Comparison of ENCODE assay signal across 17 cellular contexts in genomic region chr2:9136997-9137819, GRCh38.
DNase-seq lines count a peak whose midpoint lies in the region; ATAC-seq and TF ChIP-seq lines count a peak whose summit lies in the region.
"Had no signal": no experiment of that assay in that cellular context is flagged by ENCODE, and none has a peak within 500 bp of the region (broad histone marks: within the 10 kb centered on the region; RNA-seq: fewer than 3 reads in every experiment).

No MANE protein-coding gene starts in this region.

- WGBS in IMR-90 (ENCODE audit: extremely low coverage in 2 of 2, insufficient read length in 1 of 2), 2 experiments, result 87% methylated on average over 10 of the region's 18 CpGs; no CpG with 5 or more reads in 1 of the 2 experiments
- WGBS in esophagus squamous epithelium, 2 donors, result 57 to 68% methylated on average over 10 to 11 of the region's 18 CpGs

- no peak overlapping the region for H3K4ac ChIP-seq in IMR-90 (ENCODE audit: low read depth, low read length)

- dilution Hi-C loops in IMR-90 (cut with HindIII; ENCODE audit: low sequenced_read_pairs, unreplicated experiment), result no loop called here

- no peaks in the 10 kb centered on the region for H3K79me1 ChIP-seq in IMR-90 (ENCODE audit: low read depth in 1 of 2, low read length in 2 of 2)

- intact Hi-C loops in IMR-90 (cut with micrococcal nuclease), result no loop called here
- intact Hi-C loops in esophagus squamous epithelium (cut with DNase I), result loop anchor here (5.0 kb wide), 1 partner anchor 260 kb away; no protein-coding TSS in a partner anchor

- H3K27me3 Mint-ChIP-seq in mesothelial cell of epicardium (ENCODE audit: low read depth), result peaks cover 3% of the 10 kb centered on the region

- TF ChIP-seq POLR2A in IMR-90 (IDR thresholded peaks at IDR 0.05; ENCODE audit: low read depth, low read length) (no peak), esophagus squamous epithelium (IDR thresholded peaks at IDR 0.05) (no peak)

- no peak overlapping the region for H3K4me2 ChIP-seq in IMR-90 (ENCODE audit: low read depth, low read length)

- H2BK120ac ChIP-seq in IMR-90 (ENCODE audit: low read depth, low read length), result peak overlapping the region; percentile 23; the same call in 1 of the 2 replicates

- TF ChIP-seq CTCF in IMR-90 (conservative IDR thresholded peaks at IDR 0.05; ENCODE audit: low read depth, low read length), result no peak
- TF ChIP-seq CTCF in esophagus squamous epithelium (IDR thresholded peaks at IDR 0.05), result no peak
- TF ChIP-seq CTCF in mesothelial cell of epicardium (IDR thresholded peaks at IDR 0.05; ENCODE audit: unreplicated experiment), result no peak

- H3K9me1 ChIP-seq in IMR-90 (ENCODE audit: insufficient read depth, low read length), result no peaks in the 10 kb centered on the region

- POLR2A ChIA-PET in IMR-90 (lab: Charles Lee; ENCODE audit: unreplicated experiment), result no interaction called here

- no peak overlapping the region for H3K56ac ChIP-seq in IMR-90 (ENCODE audit: extremely low read depth, insufficient read depth, low read length)

- H3K4me3 ChIP-seq in IMR-90 (ENCODE audit: insufficient read depth, low read depth, low read length) (no peak overlapping the region), esophagus squamous epithelium (no peak overlapping the region), rectal smooth muscle tissue (ENCODE audit: low read length) (peak overlapping the region; percentile 37)

- H2AK5ac ChIP-seq in IMR-90 (ENCODE audit: low read depth, low read length), result peak overlapping the region; percentile 33; the same call in 1 of the 2 replicates

- no peak overlapping the region for H3K14ac ChIP-seq in IMR-90 (replicated peaks; ENCODE audit: low read depth, low read length)

- peaks cover 5% of the 10 kb centered on the region for H3K4me1 ChIP-seq in IMR-90 (ENCODE audit: control insufficient read depth, insufficient read depth, low read length)
- peaks cover 0 to 26% (median 0%) of the 10 kb centered on the region in 3 donors for H3K4me1 ChIP-seq in esophagus squamous epithelium
- no peaks in the 10 kb centered on the region for H3K4me1 ChIP-seq in rectal smooth muscle tissue (ENCODE audit: control insufficient read depth, insufficient read depth, low read length)

- TF ChIP-seq RAD21 in IMR-90 (IDR thresholded peaks at IDR 0.05; ENCODE audit: low read length), result no peak

- H4K8ac ChIP-seq in IMR-90 (ENCODE audit: low read depth in 2 of 2, low read length in 2 of 2), result no peak overlapping the region

- no peak overlapping the region for H4K91ac ChIP-seq in IMR-90 (ENCODE audit: insufficient read depth, low read depth, low read length)

- no peak overlapping the region for H3K23ac ChIP-seq in IMR-90 (ENCODE audit: low read depth, low read length)

- no TSS peak for BruUV-seq in IMR-90 (replicated peaks; lab: Mats Ljungman, UMichigan)

- no peaks in the 10 kb centered on the region for H3K36me3 ChIP-seq in IMR-90 (ENCODE audit: control insufficient read depth, insufficient read depth, low read length)
- H3K36me3 ChIP-seq in esophagus squamous epithelium, result no peaks in the 10 kb centered on the region
- no peaks in the 10 kb centered on the region for H3K36me3 ChIP-seq in rectal smooth muscle tissue (ENCODE audit: control insufficient read depth, insufficient read depth, low read length)
- H3K36me3 ChIP-seq: heart left ventricle had no signal

- no peak overlapping the region for H2BK5ac ChIP-seq in IMR-90 (ENCODE audit: low read depth, low read length, poor library complexity, severe bottlenecking)

- no peaks in the 10 kb centered on the region for H3K27me3 ChIP-seq in IMR-90 (ENCODE audit: control insufficient read depth, insufficient read depth, low read length)
- peaks cover 0 to 5% (median 0%) of the 10 kb centered on the region in 4 donors for H3K27me3 ChIP-seq in esophagus squamous epithelium
- H3K27me3 ChIP-seq in rectal smooth muscle tissue (ENCODE audit: control insufficient read depth, insufficient read depth, low read length), result no peaks in the 10 kb centered on the region
- H3K27me3 ChIP-seq: heart left ventricle had no signal

- ATAC-seq in IMR-90 (ENCODE audit: low read depth), result no peak
- no peak for ATAC-seq in GM21717 (IDR thresholded peaks at IDR 0.05; ENCODE audit: unreplicated experiment)
- ATAC-seq: natural killer cell, Panc1 had no signal

- 0 out of 2 replicates have a peak overlapping the region, but pooled peaks have one; percentile 16 for H2BK20ac ChIP-seq in IMR-90 (ENCODE audit: low read depth, low read length)

- H4K20me1 ChIP-seq in IMR-90 (ENCODE audit: insufficient read depth, low read length), result no peaks in the 10 kb centered on the region

- peaks cover 6% of the 10 kb centered on the region for H3K4me1 Mint-ChIP-seq in mesothelial cell of epicardium
- H3K4me1 Mint-ChIP-seq: B cell, natural killer cell had no signal

- H3K27ac Mint-ChIP-seq in mesothelial cell of epicardium, result no peak overlapping the region
- H3K27ac Mint-ChIP-seq: B cell, natural killer cell had no signal

- H3K27ac ChIP-seq in IMR-90 (ENCODE audit: insufficient read depth, low read length) (no peak overlapping the region), esophagus squamous epithelium (peak overlapping the region in 3 of 4 donors; percentile 33 to 64 (median 40)), rectal smooth muscle tissue (ENCODE audit: low read depth, low read length) (no peak overlapping the region)
- H3K27ac ChIP-seq: heart left ventricle had no signal

- H3K9ac ChIP-seq in IMR-90 (ENCODE audit: low read depth, low read length), result no peak overlapping the region
- H3K9ac ChIP-seq in rectal smooth muscle tissue (ENCODE audit: low read length), result no peak overlapping the region

- H2AK9ac ChIP-seq in IMR-90 (replicated peaks; ENCODE audit: low read depth, low read length, poor library complexity), result peak overlapping the region; percentile 81

- H4K5ac ChIP-seq in IMR-90 (ENCODE audit: low read depth, low read length), result no peak overlapping the region

- no peak overlapping the region for H3K18ac ChIP-seq in IMR-90 (ENCODE audit: low read depth, low read length)

- DNase-seq in IMR-90, result no peak
- peak; percentile 39 for DNase-seq in NOMO-1 treated with dmso at 0.1 percent for 144 hours (lab: John Stamatoyannopoulos, UW; ENCODE audit: unreplicated experiment)
- no peak for DNase-seq in esophagus squamous epithelium (lab: John Stamatoyannopoulos, UW)
- DNase-seq in RKO (ENCODE audit: low spot score), result no peak
- DNase-seq in mesothelial cell of epicardium (ENCODE audit: low spot score in 2 of 2, unreplicated experiment in 2 of 2), result no peak
- DNase-seq: activated CD4-positive, CD25-positive, alpha-beta regulatory T cell; activated naive CD4-positive, alpha-beta T cell; DMS 273 treated with DMSO at 0.1 percent for 48 hours; HCEC 1CT; heart left ventricle; natural killer cell; NCI-H446; T-helper 1 cell had no signal

- H2BK15ac ChIP-seq in IMR-90 (ENCODE audit: low read depth, low read length), result no peak overlapping the region

- H3K9me3 Mint-ChIP-seq in mesothelial cell of epicardium, result peaks cover 22% of the 10 kb centered on the region

- peak overlapping the region; percentile 32 for H2AFZ ChIP-seq in IMR-90 (replicated peaks; ENCODE audit: low read length, poor library complexity)

- in situ Hi-C loops in IMR-90 (cut with MboI; ENCODE audit: low sequenced_read_pairs), result loop anchor here (5.0 kb wide), 1 partner anchor 265 kb away; no protein-coding TSS in a partner anchor

- peaks cover 5% of the 10 kb centered on the region for H3K36me3 Mint-ChIP-seq in mesothelial cell of epicardium
- H3K36me3 Mint-ChIP-seq: natural killer cell had no signal

- H3K9me3 ChIP-seq in IMR-90 (ENCODE audit: control insufficient read depth, insufficient read depth, low read length) (peaks cover 5% of the 10 kb centered on the region; the same call in 1 of the 2 replicates), esophagus squamous epithelium (no peaks in the 10 kb centered on the region)

- CTCF ChIA-PET in IMR-90 (lab: Yijun Ruan, JAX), result interaction anchor here (0.6 to 1.0 kb wide), 2 partner anchors 261 to 739 kb away, joined by 3 read pairs; no protein-coding TSS in a partner anchor

- H3K4me3 Mint-ChIP-seq in mesothelial cell of epicardium, result no peak overlapping the region
- H3K4me3 Mint-ChIP-seq: B cell, natural killer cell had no signal

TF ChIP-seq in IMR-90, 13 proteins besides CTCF, POLR2A, EP300 and RAD21:
- no peak for TF ChIP-seq MAZ (IDR thresholded peaks at IDR 0.05; ENCODE audit: borderline replicate concordance, low read depth, low read length)
- no peak for TF ChIP-seq RCOR1 (IDR thresholded peaks at IDR 0.05; ENCODE audit: insufficient replicate concordance, low read length)
- no peak for TF ChIP-seq MXI1 (IDR thresholded peaks at IDR 0.05; ENCODE audit: borderline replicate concordance, low read depth, low read length)
- TF ChIP-seq SMC3 (IDR thresholded peaks at IDR 0.05; ENCODE audit: low read depth, low read length), result no peak
- TF ChIP-seq ELK1 (IDR thresholded peaks at IDR 0.05; ENCODE audit: borderline replicate concordance, low read depth, low read length), result no peak
- no peak for TF ChIP-seq USF2 (IDR thresholded peaks at IDR 0.05; ENCODE audit: low read depth, low read length)
- no peak for TF ChIP-seq NFE2L2 (IDR thresholded peaks at IDR 0.05; ENCODE audit: low read depth, low read length)
- no peak for TF ChIP-seq FOS (IDR thresholded peaks at IDR 0.05; ENCODE audit: low read depth, low read length)
- TF ChIP-seq RFX5 (IDR thresholded peaks at IDR 0.05; ENCODE audit: low read depth, low read length), result no peak
- no peak for TF ChIP-seq CEBPB (IDR thresholded peaks at IDR 0.05; ENCODE audit: low read depth, low read length)
- no peak for TF ChIP-seq BHLHE40 (IDR thresholded peaks at IDR 0.05; ENCODE audit: low read depth, low read length)
- no peak for TF ChIP-seq CHD1 (IDR thresholded peaks at IDR 0.05; ENCODE audit: low read depth, low read length)
- TF ChIP-seq MAFK (IDR thresholded peaks at IDR 0.05; ENCODE audit: low read depth, low read length), result no peak

Comparison
In these comparisons a context has a peak if more than half of its experiments do, and no peak if none do; other contexts are left out.
1. H3K27ac ChIP-seq: peak in esophagus squamous epithelium (3 of 4); none in IMR-90 (single experiment) and rectal smooth muscle tissue (single experiment).